In the genomic region with DNA sequence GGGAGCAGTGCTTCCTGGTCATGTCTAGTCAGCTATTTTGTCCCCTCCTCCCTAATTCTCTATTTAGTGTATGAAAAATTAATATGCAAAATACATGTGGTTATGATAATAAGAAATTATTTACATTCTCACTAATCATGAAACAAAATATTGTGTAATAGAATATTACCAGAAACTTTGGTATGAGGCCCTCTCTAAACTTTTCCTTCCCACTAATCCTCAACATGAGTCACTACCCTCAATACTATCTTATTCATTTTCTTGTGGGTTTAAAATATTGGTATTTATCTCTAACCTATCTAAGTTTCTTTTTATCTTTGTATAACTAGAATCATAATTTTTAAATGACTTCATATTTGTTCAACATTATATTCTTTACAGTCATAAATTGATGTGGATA, we compare ENCODE assay signal across 17 cellular contexts.
"Had no signal": no experiment of that assay in that cellular context is flagged by ENCODE, and none has a peak within 500 bp of the region (broad histone marks: within the 10 kb centered on the region; RNA-seq: fewer than 3 reads in every experiment).

No MANE protein-coding gene starts in this region.

- H3K4me3 ChIP-seq: esophagus squamous epithelium, hepatocyte, mucosa of descending colon, sigmoid colon, skin epidermis, stomach, thoracic aorta, transverse colon had no signal

- H3K36me3 ChIP-seq: esophagus squamous epithelium, neutrophil, sigmoid colon, stomach, thoracic aorta, transverse colon had no signal

- H3K9me3 ChIP-seq: esophagus squamous epithelium, neutrophil, thoracic aorta, transverse colon had no signal

- ATAC-seq: effector memory CD8-positive, alpha-beta T cell; mucosa of descending colon; naive thymus-derived CD8-positive, alpha-beta T cell had no signal

- H3K79me2 ChIP-seq: hepatocyte had no signal

- H3K4me2 ChIP-seq: hepatocyte had no signal

- H3K27me3 ChIP-seq: esophagus squamous epithelium, hepatocyte, neutrophil, sigmoid colon, stomach, transverse colon had no signal

- DNase-seq: effector memory CD8-positive, alpha-beta T cell; esophagus squamous epithelium; foreskin melanocyte; head of caudate nucleus; kidney glomerular epithelial cell; naive thymus-derived CD8-positive, alpha-beta T cell; sigmoid colon; stimulated activated CD4-positive, alpha-beta T cell treated with anti-CD3 and anti-CD28 coated beads, Interleukin-12 subunit alpha, Interleukin-12 subunit beta, amount 100 ng/mL, for 4 hours; stimulated activated naive CD4-positive, alpha-beta T cell; stomach; substantia nigra; transverse colon had no signal

- H2AFZ ChIP-seq: hepatocyte had no signal

- H3K27ac ChIP-seq: esophagus squamous epithelium, hepatocyte, neutrophil, sigmoid colon, skin epidermis, stomach, thoracic aorta, transverse colon had no signal

- H3K4me1 ChIP-seq: esophagus squamous epithelium, sigmoid colon, stomach, transverse colon had no signal
